Comparison of ENCODE assay signal across 8 cellular contexts in the genomic region with DNA sequence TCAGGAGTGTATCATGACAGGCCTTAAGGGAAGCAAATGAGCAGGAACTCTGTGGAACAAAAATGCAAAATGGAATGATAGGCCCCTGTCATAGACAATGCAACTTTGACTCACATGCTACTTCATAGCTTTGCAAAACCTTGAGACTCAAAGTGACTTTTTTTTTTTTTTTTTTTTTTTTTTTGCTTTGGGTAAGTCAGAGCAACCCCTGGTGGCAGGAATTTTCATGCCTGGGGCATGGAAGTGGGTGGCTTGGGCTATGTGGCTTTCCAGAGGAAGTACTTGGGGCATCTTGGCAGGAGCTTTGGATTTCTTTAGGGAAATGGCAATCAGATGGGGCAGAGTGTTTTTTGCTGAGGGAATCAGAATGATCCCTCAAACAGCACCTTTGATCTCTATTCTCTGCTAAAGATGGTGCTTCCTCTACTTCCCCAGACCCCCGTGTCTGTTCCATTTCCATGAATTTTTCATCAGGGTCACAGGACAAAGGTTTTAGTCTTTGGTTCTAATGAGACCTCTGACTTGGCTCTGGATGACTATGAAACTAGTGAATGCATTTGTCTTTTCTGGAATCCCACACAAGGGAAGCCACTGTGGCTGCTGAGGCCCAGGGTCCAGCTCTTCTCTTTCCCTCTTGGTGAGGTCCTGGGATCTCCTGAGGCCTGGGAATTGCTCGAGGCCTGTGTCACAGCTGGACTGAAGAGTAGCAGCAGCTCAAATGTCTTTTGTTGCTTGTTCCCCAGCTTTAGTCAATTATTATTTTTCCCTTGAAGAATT.
DNase-seq lines count a peak whose midpoint lies in the region; ATAC-seq and TF ChIP-seq lines count a peak whose summit lies in the region.

No MANE protein-coding gene starts in this region.

- peaks cover 5% of the 10 kb centered on the region for H3K36me3 ChIP-seq in right atrium auricular region
- H3K36me3 ChIP-seq in spleen, result no peaks in the 10 kb centered on the region

- H3K27ac ChIP-seq in VCaP (no peak overlapping the region), right atrium auricular region (peak overlapping the region; percentile 61 to 70), spleen (peak overlapping the region in 1 of 8 donors; percentile 11)

- ATAC-seq in GM18505 (IDR thresholded peaks at IDR 0.05; ENCODE audit: unreplicated experiment), result no peak

- peak; percentile 39 for DNase-seq in NCI-H146 (lab: John Stamatoyannopoulos, UW)
- DNase-seq in NCI-H146 treated with DMSO at 0.1 percent for 48 hours (lab: John Stamatoyannopoulos, UW; ENCODE audit: unreplicated experiment), result no peak
- DNase-seq in right atrium auricular region (ENCODE audit: low spot score), result no peak
- DNase-seq in spleen, result peak; percentile 14
- DNase-seq in NCI-H2081 (lab: John Stamatoyannopoulos, UW), result no peak
- DNase-seq in activated CD4-positive, alpha-beta T cell treated with anti-CD3 and anti-CD28 coated beads, Interleukin-2, amount 50 U/mL, for 1 hour, result no peak

- TF ChIP-seq POLR2A in spleen (IDR thresholded peaks at IDR 0.05), result no peak
- no peak for TF ChIP-seq POLR2A in GM18505 (IDR thresholded peaks at IDR 0.05; ENCODE audit: borderline replicate concordance, extremely low read depth, insufficient read depth, insufficient read length)

- H3K27me3 ChIP-seq in right atrium auricular region (no peaks in the 10 kb centered on the region), spleen (replicated peaks in 1 of 7) (no peaks in the 10 kb centered on the region)

- H3K4me3 ChIP-seq in right atrium auricular region, result no peak overlapping the region
- no peak overlapping the region for H3K4me3 ChIP-seq in spleen

- H3K4me1 ChIP-seq in right atrium auricular region (peaks cover 0 to 35% of the 10 kb centered on the region in 2 donors), spleen (peaks cover 0 to 23% (median 7%) of the 10 kb centered on the region in 6 donors)

- TF ChIP-seq CTCF in VCaP (conservative IDR thresholded peaks at IDR 0.05), result peak; percentile 67
- peak; percentile 47 to 77 for TF ChIP-seq CTCF in right atrium auricular region (IDR thresholded peaks at IDR 0.05)
- TF ChIP-seq CTCF in spleen (IDR thresholded peaks at IDR 0.05 in 8 of 11, conservative IDR thresholded peaks at IDR 0.05 in 3 of 11), result peak in 9 of 11 experiments; percentile 24 to 65 (median 46)

- intact Hi-C loops in spleen (cut with DNase I; ENCODE audit: low total_unique reads), result no loop called here

- WGBS in spleen, 5 donors, result 42 to 68% (median 56%) methylated on average over 2 of the region's 2 CpGs

- H3K9me3 ChIP-seq in right atrium auricular region (no peaks in the 10 kb centered on the region), spleen (peaks cover 0 to 4% (median 0%) of the 10 kb centered on the region in 8 donors)

Comparison
In these comparisons a context has a peak if more than half of its experiments do, and no peak if none do; other contexts are left out.
1. DNase-seq: peak in NCI-H146 (single experiment) and spleen (single experiment); none in NCI-H146 treated with DMSO at 0.1 percent for 48 hours (single experiment), right atrium auricular region (single experiment), NCI-H2081 (0 of 2) and activated CD4-positive, alpha-beta T cell treated with anti-CD3 and anti-CD28 coated beads, Interleukin-2, amount 50 U/mL, for 1 hour (single experiment).
2. Peak in every context shown above with its lines, with median percentiles within 50 percentile points of each other: CTCF ChIP-seq.